ENCODE assay signal across 2 cellular contexts in genomic region chr17:7562208-7562605, GRCh38.
TF ChIP-seq lines count a peak whose summit lies in the region.

No MANE protein-coding gene starts in this region.

TF ChIP-seq in K562, 482 proteins besides CTCF, POLR2A, EP300 and RAD21:
- peak; percentile 7 for TF ChIP-seq KDM5B (IDR thresholded peaks at IDR 0.05; ENCODE audit: insufficient replicate concordance, low read depth, low read length)
- no peak for TF ChIP-seq TAF9B (IDR thresholded peaks at IDR 0.05; ENCODE audit: partially characterized antibody)

TF ChIP-seq in HEK293T, 16 proteins besides CTCF, POLR2A, EP300 and RAD21:
- TF ChIP-seq LEF1 (IDR thresholded peaks at IDR 0.05; ENCODE audit: borderline replicate concordance) (no peak), FOXA1 (IDR thresholded peaks at IDR 0.05) (no peak), ELF4 (IDR thresholded peaks at IDR 0.05) (no peak), SP1 (IDR thresholded peaks at IDR 0.05) (no peak), PKNOX1 (IDR thresholded peaks at IDR 0.05) (no peak), FOXM1 (IDR thresholded peaks at IDR 0.05; ENCODE audit: borderline replicate concordance) (no peak), ZNF384 (IDR thresholded peaks at IDR 0.05) (no peak), BHLHE40 (IDR thresholded peaks at IDR 0.05; ENCODE audit: borderline replicate concordance) (no peak), CTBP1 (IDR thresholded peaks at IDR 0.05; ENCODE audit: borderline replicate concordance) (no peak), NFRKB (IDR thresholded peaks at IDR 0.05) (no peak), ARNT (IDR thresholded peaks at IDR 0.05) (no peak)
TF ChIP-seq in HEK293T: peak in this region for 0.
